ENCODE assay signal across 19 cellular contexts in the genomic region with DNA sequence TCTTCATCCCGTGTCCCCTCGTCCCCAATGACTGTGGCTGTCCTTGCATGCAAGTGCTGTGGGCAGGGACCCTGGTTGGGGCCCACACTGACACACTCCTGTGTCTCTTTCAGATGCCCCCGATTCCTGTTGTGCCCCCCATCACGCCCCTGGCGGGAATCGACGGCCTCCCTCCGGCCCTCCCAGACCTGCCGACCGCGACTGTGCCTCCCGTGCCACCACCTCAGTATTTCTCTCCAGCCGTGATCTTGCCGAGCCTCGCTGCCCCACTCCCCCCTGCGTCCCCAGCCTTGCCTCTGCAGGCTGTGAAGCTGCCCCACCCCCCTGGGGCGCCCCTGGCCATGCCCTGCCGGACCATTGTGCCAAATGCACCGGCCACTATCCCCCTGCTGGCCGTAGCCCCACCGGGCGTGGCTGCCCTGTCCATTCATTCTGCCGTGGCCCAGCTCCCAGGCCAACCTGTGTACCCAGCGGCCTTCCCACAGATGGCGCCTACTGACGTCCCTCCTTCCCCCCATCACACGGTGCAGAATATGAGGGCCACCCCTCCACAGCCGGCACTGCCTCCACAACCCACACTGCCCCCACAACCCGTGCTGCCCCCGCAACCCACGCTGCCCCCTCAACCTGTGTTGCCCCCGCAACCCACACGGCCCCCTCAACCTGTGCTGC.
DNase-seq lines count a peak whose midpoint lies in the region; ATAC-seq and TF ChIP-seq lines count a peak whose summit lies in the region.
"Had no signal": no experiment of that assay in that cellular context is flagged by ENCODE, and none has a peak within 500 bp of the region (broad histone marks: within the 10 kb centered on the region; RNA-seq: fewer than 3 reads in every experiment).

No MANE protein-coding gene starts in this region.

- no peak overlapping the region for H3K14ac ChIP-seq in H9 (ENCODE audit: insufficient read depth, low read length)

- no peak overlapping the region for H2AK5ac ChIP-seq in H9 (ENCODE audit: insufficient read length, low read length)

- H3T11ph ChIP-seq in H9 (ENCODE audit: low read length) = no peak overlapping the region

- POLR2A ChIA-PET in activated CD4-positive, alpha-beta memory T cell treated with anti-CD3 and anti-CD28 coated beads, Interleukin-2, amount 10 ng/mL, durations not matched to agents 7 days and 5 days (lab: Charles Lee) = no interaction called here
- POLR2A ChIA-PET in activated CD4-positive, alpha-beta memory T cell treated with anti-CD3 and anti-CD28 coated beads for 36 hours (lab: Charles Lee) = no interaction called here

- DNase-seq in activated CD4-positive, alpha-beta memory T cell treated with anti-CD3 and anti-CD28 coated beads, Interleukin-2, amount 10 ng/mL, durations not matched to agents 7 days and 5 days = peak; percentile 9
- no peak for DNase-seq in activated CD4-positive, alpha-beta memory T cell treated with anti-CD3 and anti-CD28 coated beads for 36 hours
- DNase-seq in H9 (peak; percentile 22), glutamatergic neuron (peak; percentile 22), sciatic nerve (ENCODE audit: low spot score) (peak; percentile 48), NAMALWA (ENCODE audit: low spot score) (no peak), A172 (ENCODE audit: low spot score) (no peak)
- DNase-seq: activated CD8-positive, alpha-beta T cell treated with anti-CD3 and anti-CD28 coated beads, Interleukin-2, amount 10 ng/mL, durations not matched to agents 7 days and 5 days; activated naive CD4-positive, alpha-beta T cell treated with Interleukin-2 at 50 U/mL for 16 hours; CD4-positive, CD25-positive, alpha-beta regulatory T cell; dermis blood vessel endothelial cell; DMS79; NCI-H1436 had no signal

- no peak overlapping the region for H3K4ac ChIP-seq in H9 (ENCODE audit: low read depth, low read length)

- no peak overlapping the region for H3K27ac ChIP-seq in H9 (ENCODE audit: insufficient read length, low read depth, low read length)
- H3K27ac ChIP-seq: gastroesophageal sphincter, upper lobe of left lung had no signal

- H3K23ac ChIP-seq in H9 (ENCODE audit: insufficient read length, low read depth, low read length) = no peak overlapping the region

- peaks cover 2% of the 10 kb centered on the region for H4K20me1 ChIP-seq in H9 (ENCODE audit: control insufficient read depth, insufficient read depth, insufficient read length)

- no peaks in the 10 kb centered on the region for H3K27me3 ChIP-seq in H9 (ENCODE audit: insufficient read depth, low read length)
- H3K27me3 ChIP-seq: gastroesophageal sphincter, upper lobe of left lung had no signal

- no peak overlapping the region for H4K8ac ChIP-seq in H9 (replicated peaks; ENCODE audit: insufficient read length, low read depth, low read length)

- H3K4me2 ChIP-seq in H9 (ENCODE audit: insufficient read depth, insufficient read length, low read length) = no peak overlapping the region

- no peaks in the 10 kb centered on the region for H3K36me3 Mint-ChIP-seq in activated CD4-positive, alpha-beta memory T cell treated with anti-CD3 and anti-CD28 coated beads, Interleukin-2, amount 10 ng/mL, durations not matched to agents 7 days and 5 days (ENCODE audit: low read depth)
- no peaks in the 10 kb centered on the region for H3K36me3 Mint-ChIP-seq in activated CD4-positive, alpha-beta memory T cell treated with anti-CD3 and anti-CD28 coated beads for 36 hours
- H3K36me3 Mint-ChIP-seq in H9 (ENCODE audit: insufficient read depth in 1 of 3, low read depth in 3 of 3) (peaks cover 8 to 11% (median 10%) of the 10 kb centered on the region in 3 experiments), glutamatergic neuron (ENCODE audit: unreplicated experiment) (no peaks in the 10 kb centered on the region)
- H3K36me3 Mint-ChIP-seq: CD4-positive, CD25-positive, alpha-beta regulatory T cell; naive thymus-derived CD4-positive, alpha-beta T cell; stimulated activated memory B cell treated with anti-CD40 and anti-IgM and Interleukin-4, amounts not matched to agents 10 μg/mL and 1 μg/mL and 100 μg/mL, for 72 hours had no signal

- no peak overlapping the region for H2BK15ac ChIP-seq in H9 (ENCODE audit: low read depth, low read length)

- H3K9me3 ChIP-seq in H9 (ENCODE audit: control insufficient read depth, low read depth, low read length) = no peaks in the 10 kb centered on the region
- H3K9me3 ChIP-seq: gastroesophageal sphincter, upper lobe of left lung had no signal

- no CpG with 5 or more reads among the region's 33 CpGs for WGBS in H9 (ENCODE audit: extremely low coverage, insufficient read length, low lambda C conversion rate)

- H3K4me1 Mint-ChIP-seq in activated CD4-positive, alpha-beta memory T cell treated with anti-CD3 and anti-CD28 coated beads, Interleukin-2, amount 10 ng/mL, durations not matched to agents 7 days and 5 days = no peaks in the 10 kb centered on the region
- no peaks in the 10 kb centered on the region for H3K4me1 Mint-ChIP-seq in activated CD4-positive, alpha-beta memory T cell treated with anti-CD3 and anti-CD28 coated beads for 36 hours (ENCODE audit: low read depth)
- 0 out of 4 replicates have a peak, but pooled peaks cover 0 to 7% of the 10 kb centered on the region in 2 experiments for H3K4me1 Mint-ChIP-seq in H9
- peaks cover 17% of the 10 kb centered on the region for H3K4me1 Mint-ChIP-seq in glutamatergic neuron (ENCODE audit: low read depth, unreplicated experiment)
- H3K4me1 Mint-ChIP-seq: stimulated activated memory B cell treated with anti-CD40 and anti-IgM and Interleukin-4, amounts not matched to agents 10 μg/mL and 1 μg/mL and 100 μg/mL, for 72 hours had no signal

- no peak overlapping the region for H3K56ac ChIP-seq in H9 (ENCODE audit: insufficient read length, low read depth, low read length)

- H2BK20ac ChIP-seq in H9 (ENCODE audit: low read depth, low read length, poor library complexity, severe bottlenecking) = no peak overlapping the region

- H3K9me3 Mint-ChIP-seq in activated CD4-positive, alpha-beta memory T cell treated with anti-CD3 and anti-CD28 coated beads, Interleukin-2, amount 10 ng/mL, durations not matched to agents 7 days and 5 days = no peaks in the 10 kb centered on the region
- H3K9me3 Mint-ChIP-seq in activated CD4-positive, alpha-beta memory T cell treated with anti-CD3 and anti-CD28 coated beads for 36 hours = no peaks in the 10 kb centered on the region
- H3K9me3 Mint-ChIP-seq in H9 = no peaks in the 10 kb centered on the region
- H3K9me3 Mint-ChIP-seq in glutamatergic neuron (ENCODE audit: unreplicated experiment) = peaks cover 9% of the 10 kb centered on the region
- H3K9me3 Mint-ChIP-seq: CD4-positive, CD25-positive, alpha-beta regulatory T cell; naive thymus-derived CD4-positive, alpha-beta T cell; stimulated activated memory B cell treated with anti-CD40 and anti-IgM and Interleukin-4, amounts not matched to agents 10 μg/mL and 1 μg/mL and 100 μg/mL, for 72 hours had no signal

- H2BK5ac ChIP-seq in H9 (ENCODE audit: insufficient read length, low read length) = no peak overlapping the region

- H3K79me1 ChIP-seq in H9 (ENCODE audit: insufficient read depth, low read depth, low read length, poor library complexity, severe bottlenecking) = no peaks in the 10 kb centered on the region

- ATAC-seq in sciatic nerve (peak; percentile 7), GM19467 (IDR thresholded peaks at IDR 0.05; ENCODE audit: unreplicated experiment) (no peak)
- ATAC-seq: activated CD8-positive, alpha-beta T cell treated with anti-CD3 and anti-CD28 coated beads, Interleukin-2, amount 10 ng/mL, durations not matched to agents 7 days and 5 days; gastroesophageal sphincter; HCT116; naive thymus-derived CD4-positive, alpha-beta T cell; stimulated activated memory B cell treated with anti-CD40 and anti-IgM and Interleukin-4, amounts not matched to agents 10 μg/mL and 1 μg/mL and 100 μg/mL, for 72 hours had no signal

- no peak overlapping the region for H4K5ac ChIP-seq in H9 (ENCODE audit: insufficient read length, low read depth, low read length)

- intact Hi-C loops in activated CD4-positive, alpha-beta memory T cell treated with anti-CD3 and anti-CD28 coated beads for 36 hours (cut with micrococcal nuclease) = no loop called here
- intact Hi-C loops in sciatic nerve (cut with DNase I) = no loop called here

- no peak overlapping the region for H3K4me3 Mint-ChIP-seq in activated CD4-positive, alpha-beta memory T cell treated with anti-CD3 and anti-CD28 coated beads, Interleukin-2, amount 10 ng/mL, durations not matched to agents 7 days and 5 days
- H3K4me3 Mint-ChIP-seq in activated CD4-positive, alpha-beta memory T cell treated with anti-CD3 and anti-CD28 coated beads for 36 hours = no peak overlapping the region
- H3K4me3 Mint-ChIP-seq in H9 (no peak overlapping the region), glutamatergic neuron (ENCODE audit: unreplicated experiment) (no peak overlapping the region)
- H3K4me3 Mint-ChIP-seq: activated CD8-positive, alpha-beta T cell treated with anti-CD3 and anti-CD28 coated beads, Interleukin-2, amount 10 ng/mL, durations not matched to agents 7 days and 5 days; CD4-positive, CD25-positive, alpha-beta regulatory T cell; naive thymus-derived CD4-positive, alpha-beta T cell; stimulated activated memory B cell treated with anti-CD40 and anti-IgM and Interleukin-4, amounts not matched to agents 10 μg/mL and 1 μg/mL and 100 μg/mL, for 72 hours had no signal

- no peak overlapping the region for H4K91ac ChIP-seq in H9 (ENCODE audit: insufficient read length, low read depth, low read length)

- H2BK12ac ChIP-seq in H9 (ENCODE audit: insufficient read length, low read depth, low read length) = no peak overlapping the region

- H3K9ac ChIP-seq in H9 (ENCODE audit: extremely low read depth, insufficient read length, low read length) = no peak overlapping the region

- H3K4me1 ChIP-seq in H9 (ENCODE audit: insufficient read depth, low read length) = no peaks in the 10 kb centered on the region
- H3K4me1 ChIP-seq: gastroesophageal sphincter, upper lobe of left lung had no signal

- no peak overlapping the region for H3K18ac ChIP-seq in H9 (ENCODE audit: insufficient read length, low read depth, low read length)

- no peaks in the 10 kb centered on the region for H3K23me2 ChIP-seq in H9 (ENCODE audit: insufficient read length, low read depth, low read length, poor library complexity, severe bottlenecking)

- CTCF ChIA-PET in activated CD4-positive, alpha-beta memory T cell treated with anti-CD3 and anti-CD28 coated beads, Interleukin-2, amount 10 ng/mL, durations not matched to agents 7 days and 5 days (lab: Charles Lee) = no interaction called here
- CTCF ChIA-PET in activated CD4-positive, alpha-beta memory T cell treated with anti-CD3 and anti-CD28 coated beads for 36 hours (lab: Charles Lee) = no interaction called here

- TF ChIP-seq CTCF in H9 (conservative IDR thresholded peaks at IDR 0.05) (no peak), glutamatergic neuron (IDR thresholded peaks at IDR 0.05; ENCODE audit: partially characterized antibody, unreplicated experiment) (no peak)

- H3K27ac Mint-ChIP-seq in activated CD4-positive, alpha-beta memory T cell treated with anti-CD3 and anti-CD28 coated beads, Interleukin-2, amount 10 ng/mL, durations not matched to agents 7 days and 5 days = no peak overlapping the region
- H3K27ac Mint-ChIP-seq in activated CD4-positive, alpha-beta memory T cell treated with anti-CD3 and anti-CD28 coated beads for 36 hours = no peak overlapping the region
- H3K27ac Mint-ChIP-seq in H9 = no peak overlapping the region; a peak in 1 of 7 replicates
- H3K27ac Mint-ChIP-seq in glutamatergic neuron (ENCODE audit: unreplicated experiment) = no peak overlapping the region
- H3K27ac Mint-ChIP-seq: activated CD8-positive, alpha-beta T cell treated with anti-CD3 and anti-CD28 coated beads, Interleukin-2, amount 10 ng/mL, durations not matched to agents 7 days and 5 days; naive thymus-derived CD4-positive, alpha-beta T cell; stimulated activated memory B cell treated with anti-CD40 and anti-IgM and Interleukin-4, amounts not matched to agents 10 μg/mL and 1 μg/mL and 100 μg/mL, for 72 hours had no signal

- no peaks in the 10 kb centered on the region for H3K27me3 Mint-ChIP-seq in activated CD4-positive, alpha-beta memory T cell treated with anti-CD3 and anti-CD28 coated beads, Interleukin-2, amount 10 ng/mL, durations not matched to agents 7 days and 5 days
- no peaks in the 10 kb centered on the region for H3K27me3 Mint-ChIP-seq in activated CD4-positive, alpha-beta memory T cell treated with anti-CD3 and anti-CD28 coated beads for 36 hours
- no peaks in the 10 kb centered on the region; the same call in 1 of the 2 replicates for H3K27me3 Mint-ChIP-seq in H9 (ENCODE audit: low read depth)
- peaks cover 8% of the 10 kb centered on the region for H3K27me3 Mint-ChIP-seq in glutamatergic neuron (ENCODE audit: unreplicated experiment)
- H3K27me3 Mint-ChIP-seq: CD4-positive, CD25-positive, alpha-beta regulatory T cell; naive thymus-derived CD4-positive, alpha-beta T cell had no signal

- no peak overlapping the region for H2BK120ac ChIP-seq in H9 (ENCODE audit: low read depth, low read length, poor library complexity, severe bottlenecking)

- H2AFZ ChIP-seq in H9 (ENCODE audit: low read length) = no peak overlapping the region

- no peaks in the 10 kb centered on the region for H3K79me2 ChIP-seq in H9 (ENCODE audit: insufficient read depth, low read length)

Comparison
In these comparisons a context has a peak if more than half of its experiments do, and no peak if none do; other contexts are left out.
1. DNase-seq: peak in activated CD4-positive, alpha-beta memory T cell treated with anti-CD3 and anti-CD28 coated beads, Interleukin-2, amount 10 ng/mL, durations not matched to agents 7 days and 5 days (single experiment), H9 (single experiment), glutamatergic neuron (single experiment) and sciatic nerve (single experiment); none in activated CD4-positive, alpha-beta memory T cell treated with anti-CD3 and anti-CD28 coated beads for 36 hours (single experiment), NAMALWA (single experiment) and A172 (single experiment).